Comparison of ENCODE assay signal across 15 cellular contexts in the genomic region with DNA sequence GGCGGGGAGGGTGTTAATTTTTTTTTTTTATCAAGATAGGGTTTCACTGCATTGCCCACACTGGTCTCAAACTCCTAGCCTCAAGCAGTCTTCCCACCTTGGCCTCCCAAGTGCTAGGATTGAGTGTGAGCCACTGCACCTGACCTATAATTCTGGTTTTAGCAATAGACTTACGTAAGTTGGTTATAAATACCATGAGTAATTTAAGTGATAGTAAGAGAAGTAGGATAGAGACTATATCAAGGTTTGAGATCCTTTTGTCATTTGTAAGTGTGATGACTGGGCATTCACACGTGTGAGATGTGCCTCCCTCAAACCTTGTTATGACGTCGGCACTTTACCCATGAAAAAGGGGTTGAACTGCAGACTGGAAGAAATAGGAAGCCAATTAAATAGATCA.
"Had no signal": no experiment of that assay in that cellular context is flagged by ENCODE, and none has a peak within 500 bp of the region (broad histone marks: within the 10 kb centered on the region; RNA-seq: fewer than 3 reads in every experiment).

No MANE protein-coding gene starts in this region.

- H3K9me3 ChIP-seq: adrenal gland, transverse colon had no signal

- H3K27ac ChIP-seq: adrenal gland, transverse colon had no signal

- H3K9me3 Mint-ChIP-seq: naive B cell; stimulated activated effector memory CD8-positive, alpha-beta T cell treated with anti-CD3 and anti-CD28 coated beads, Interleukin-12 subunit alpha, Interleukin-12 subunit beta, amount 100 ng/mL, for 72 hours had no signal

- H3K27me3 Mint-ChIP-seq: naive B cell had no signal

- H3K27ac Mint-ChIP-seq: stimulated activated effector memory CD8-positive, alpha-beta T cell treated with anti-CD3 and anti-CD28 coated beads, Interleukin-12 subunit alpha, Interleukin-12 subunit beta, amount 100 ng/mL, for 72 hours had no signal

- DNase-seq: activated CD4-positive, alpha-beta T cell treated with anti-CD3 and anti-CD28 coated beads, Interleukin-2, amount 50 U/mL, for 48 hours; activated CD4-positive, CD25-positive, alpha-beta regulatory T cell treated with anti-CD3 and anti-CD28 coated beads, Interleukin-2, amount 50 U/mL, for 72 hours; activated gamma-delta T cell; activated T-cell treated with anti-CD3 and anti-CD28 coated beads, Interleukin-2, amount 50 U/mL, for 48 hours; adrenal gland; islet precursor cell; naive B cell; retina; stimulated activated CD4-positive, alpha-beta T cell treated with anti-CD3 and anti-CD28 coated beads, Interleukin-12 subunit alpha, Interleukin-12 subunit beta, amount 100 ng/mL, for 4 hours; stimulated activated CD4-positive, alpha-beta T cell treated with anti-CD3 and anti-CD28 coated beads, Interleukin-2, amount 100 ng/mL, for 24 hours; SW 1271; T-helper 9 cell; transverse colon had no signal

- H3K36me3 ChIP-seq: transverse colon had no signal

- H3K27me3 ChIP-seq: adrenal gland, transverse colon had no signal

- H3K4me3 Mint-ChIP-seq: naive B cell; stimulated activated effector memory CD8-positive, alpha-beta T cell treated with anti-CD3 and anti-CD28 coated beads, Interleukin-12 subunit alpha, Interleukin-12 subunit beta, amount 100 ng/mL, for 72 hours had no signal

- ATAC-seq: stimulated activated effector memory CD8-positive, alpha-beta T cell treated with anti-CD3 and anti-CD28 coated beads, Interleukin-12 subunit alpha, Interleukin-12 subunit beta, amount 100 ng/mL, for 72 hours had no signal

- H3K4me3 ChIP-seq: adrenal gland, lung, transverse colon had no signal
